In the genomic region with DNA sequence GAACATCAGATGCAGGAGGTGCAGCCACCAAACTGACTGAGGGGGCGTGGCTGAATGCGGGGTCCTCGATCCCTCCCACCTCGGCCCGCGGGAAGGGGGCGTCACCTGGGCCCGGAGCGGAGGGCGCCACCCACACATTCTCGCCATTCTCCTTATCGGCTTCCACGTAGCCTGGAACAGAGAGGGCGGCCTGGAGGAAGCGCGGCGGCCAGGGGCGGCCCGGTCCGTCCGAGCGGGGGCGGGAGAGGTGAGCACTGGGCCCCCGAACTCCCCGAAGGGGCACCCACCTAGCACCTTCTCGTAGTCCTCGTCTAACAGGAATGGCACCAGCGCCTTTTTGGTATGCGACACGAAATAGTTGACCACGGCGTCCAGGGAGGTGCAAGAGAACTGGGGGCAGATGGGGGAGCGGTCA, we compare ENCODE assay signal across 1 cellular context.
A peak's percentile ranks its signal among the peaks of the same experiment; 100 is the strongest.
TF ChIP-seq lines count a peak whose summit lies in the region.

No MANE protein-coding gene starts in this region.

TF ChIP-seq in GM23338, 12 proteins besides CTCF, POLR2A, EP300 and RAD21 (continued from another document):
- TF ChIP-seq ZNF462 (CRISPR knock-in tag; IDR thresholded peaks at IDR 0.05) (no peak), EZH2 (IDR thresholded peaks at IDR 0.05; ENCODE audit: low read depth, unreplicated experiment) (no peak), CREB1 (CRISPR knock-in tag; IDR thresholded peaks at IDR 0.05; ENCODE audit: low read depth) (peak; percentile 25; the same call in 1 of the 2 replicates)
